1 cellular context compared by ENCODE assay signal in the genomic region with DNA sequence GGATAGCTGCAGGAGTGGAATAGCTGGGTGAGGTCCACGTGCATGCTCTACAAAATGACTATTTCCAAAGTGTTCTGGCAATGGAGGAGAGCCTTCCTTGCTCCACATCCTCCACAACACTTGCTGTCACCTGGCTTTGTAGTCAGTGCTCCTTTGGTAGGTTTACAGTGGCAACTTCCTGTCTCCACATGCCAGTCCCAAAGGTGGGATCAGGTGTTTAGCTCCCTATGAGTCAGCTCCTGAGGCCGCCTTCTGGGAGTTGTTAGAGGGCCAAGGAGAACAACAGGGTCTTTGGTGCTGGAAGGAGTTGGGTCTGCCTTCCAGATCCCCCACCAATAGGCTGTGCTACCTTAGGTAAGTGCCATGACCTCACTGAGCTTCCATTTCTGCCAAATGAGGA.
TF ChIP-seq lines count a peak whose summit lies in the region.

No MANE protein-coding gene starts in this region.

TF ChIP-seq in H1, 55 proteins besides CTCF, POLR2A, EP300 and RAD21 (continued from another document):
- TF ChIP-seq RBBP5 (IDR thresholded peaks at IDR 0.05; ENCODE audit: borderline replicate concordance, low read depth, low read length) (no peak), PHF8 (conservative IDR thresholded peaks at IDR 0.05; ENCODE audit: low read depth, low read length) (no peak), CHD1 (IDR thresholded peaks at IDR 0.05; ENCODE audit: low read depth, low read length) (no peak)
